In the genomic region with DNA sequence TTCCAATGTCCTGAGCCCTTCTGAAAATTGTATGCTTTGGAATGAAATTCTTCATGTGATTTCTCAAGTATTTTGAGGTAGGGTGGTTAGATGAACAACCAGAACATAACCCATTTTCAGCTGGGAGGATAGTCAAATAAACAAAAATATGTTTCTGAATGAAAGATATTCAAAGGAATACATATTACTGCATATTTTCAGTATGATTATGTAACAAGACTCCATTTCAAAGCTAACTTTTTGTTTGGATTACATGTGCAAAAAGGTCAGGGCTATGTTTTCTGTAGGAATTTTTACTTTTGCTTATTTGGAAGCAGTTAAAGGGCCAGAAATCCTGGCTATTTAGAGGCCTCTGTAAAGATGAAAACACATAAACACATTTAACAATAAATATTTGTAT, we compare ENCODE assay signal across 22 cellular contexts. TPM values are rescaled to one million over a fixed set of nuclear protein-coding genes. Genes with fewer than 3 reads are reported as not detected.
DNase-seq lines count a peak whose midpoint lies in the region; ATAC-seq, FAIRE-seq and TF ChIP-seq lines count a peak whose summit lies in the region.
"Had no signal": no experiment of that assay in that cellular context is flagged by ENCODE, and none has a peak within 500 bp of the region (broad histone marks: within the 10 kb centered on the region; RNA-seq: fewer than 3 reads in every experiment).

No MANE protein-coding gene starts in this region.

- H3K27ac Mint-ChIP-seq in activated CD4-positive, alpha-beta T cell treated with anti-CD3 and anti-CD28 coated beads, Interleukin-2, amount 10 ng/mL, durations not matched to agents 7 days and 5 days, result peak overlapping the region; percentile 44
- H3K27ac Mint-ChIP-seq in effector memory CD8-positive, alpha-beta T cell, result peak overlapping the region in 1 of 2 donors; percentile 56

- H3K4me1 Mint-ChIP-seq in activated CD4-positive, alpha-beta T cell treated with anti-CD3 and anti-CD28 coated beads, Interleukin-2, amount 10 ng/mL, durations not matched to agents 7 days and 5 days, result peaks cover 63% of the 10 kb centered on the region
- peaks cover 19 to 26% of the 10 kb centered on the region in 2 donors for H3K4me1 Mint-ChIP-seq in effector memory CD8-positive, alpha-beta T cell (ENCODE audit: low read depth in 2 of 2)

- peaks cover 6% of the 10 kb centered on the region for H3K9me3 Mint-ChIP-seq in activated CD4-positive, alpha-beta T cell treated with anti-CD3 and anti-CD28 coated beads, Interleukin-2, amount 10 ng/mL, durations not matched to agents 7 days and 5 days
- no peaks in the 10 kb centered on the region for H3K9me3 Mint-ChIP-seq in effector memory CD8-positive, alpha-beta T cell
- H3K9me3 Mint-ChIP-seq: activated naive CD4-positive, alpha-beta T cell treated with anti-CD3 and anti-CD28 coated beads for 36 hours; CD4-positive, alpha-beta T cell; stimulated activated naive B cell treated with anti-CD40 and anti-IgM and Interleukin-4, amounts not matched to agents 10 μg/mL and 1 μg/mL and 100 μg/mL, for 72 hours; T-cell had no signal

- no peaks in the 10 kb centered on the region for H3K27me3 Mint-ChIP-seq in activated CD4-positive, alpha-beta T cell treated with anti-CD3 and anti-CD28 coated beads, Interleukin-2, amount 10 ng/mL, durations not matched to agents 7 days and 5 days
- no peaks in the 10 kb centered on the region for H3K27me3 Mint-ChIP-seq in effector memory CD8-positive, alpha-beta T cell
- H3K27me3 Mint-ChIP-seq: CD4-positive, alpha-beta T cell; stimulated activated naive B cell treated with anti-CD40 and anti-IgM and Interleukin-4, amounts not matched to agents 10 μg/mL and 1 μg/mL and 100 μg/mL, for 72 hours; T-cell; type B pancreatic cell had no signal

- H3K9ac ChIP-seq in GM12878 (ENCODE audit: control insufficient read depth, insufficient read depth, low read length), result 0 out of 2 replicates have a peak overlapping the region, but pooled peaks have one; percentile 46

- TF ChIP-seq CTCF in GM12878 (IDR thresholded peaks at IDR 0.05 in 2 of 3, conservative IDR thresholded peaks at IDR 0.05 in 1 of 3; ENCODE audit: control insufficient read depth in 2 of 3, extremely low read depth in 1 of 3, insufficient read depth in 1 of 3, low read depth in 3 of 3, low read length in 3 of 3), result no peak
- no peak for TF ChIP-seq CTCF in neutrophil (IDR thresholded peaks at IDR 0.05)

- no TSS peak for BruUV-seq in GM12878 (replicated peaks; lab: Mats Ljungman, UMichigan)

- H3K4me3 Mint-ChIP-seq in activated CD4-positive, alpha-beta T cell treated with anti-CD3 and anti-CD28 coated beads, Interleukin-2, amount 10 ng/mL, durations not matched to agents 7 days and 5 days, result no peak overlapping the region
- H3K4me3 Mint-ChIP-seq in effector memory CD8-positive, alpha-beta T cell, result no peak overlapping the region
- H3K4me3 Mint-ChIP-seq: activated naive CD4-positive, alpha-beta T cell treated with anti-CD3 and anti-CD28 coated beads for 36 hours; CD4-positive, alpha-beta T cell; type B pancreatic cell had no signal

- intact Hi-C loops in GM12878 (cut with micrococcal nuclease; ENCODE audit: unreplicated experiment), result no loop called here

- RAD21 ChIA-PET in GM12878 (lab: Charles Lee; ENCODE audit: unreplicated experiment), result interaction anchor here (1.0 to 12.0 kb wide), 8 partner anchors 9 to 176 kb away, joined by 3 to 124 read pairs (median 4); no protein-coding TSS in a partner anchor

- H3K4me1 ChIP-seq in GM12878 (ENCODE audit: control insufficient read depth, insufficient read depth, low read length) (peaks cover 41% of the 10 kb centered on the region), neutrophil (ENCODE audit: control insufficient read depth in 1 of 2, insufficient read depth in 1 of 2, low read depth in 1 of 2, low read length in 1 of 2) (peaks cover 14 to 18% of the 10 kb centered on the region in 2 experiments)

- H3K9me3 ChIP-seq in KOPT-K1 (ENCODE audit: insufficient read depth, low read length, poor library complexity, severe bottlenecking) (no peaks in the 10 kb centered on the region), GM12878 (replicated peaks; ENCODE audit: control insufficient read depth, insufficient read depth, low read length) (no peaks in the 10 kb centered on the region; the same call in 1 of the 3 replicates), neutrophil (no peaks in the 10 kb centered on the region)
- H3K9me3 ChIP-seq: esophagus squamous epithelium had no signal

- TF ChIP-seq EP300 in GM12878 (IDR thresholded peaks at IDR 0.05; ENCODE audit: borderline replicate concordance in 1 of 2, control insufficient read depth in 1 of 2, low read depth in 2 of 2, low read length in 2 of 2), result no peak

- H3K27me3 ChIP-seq in GM12878 (replicated peaks in 1 of 2; ENCODE audit: control insufficient read depth in 2 of 2, insufficient read depth in 2 of 2, low read length in 1 of 2) (no peaks in the 10 kb centered on the region), neutrophil (no peaks in the 10 kb centered on the region)
- H3K27me3 ChIP-seq: dorsolateral prefrontal cortex, esophagus squamous epithelium had no signal

- peak overlapping the region; percentile 68 for H3K4me2 ChIP-seq in GM12878 (ENCODE audit: control insufficient read depth, insufficient read depth)

- no peaks in the 10 kb centered on the region for H4K20me1 ChIP-seq in GM12878 (ENCODE audit: control insufficient read depth, insufficient read depth)

- no peak for DNase-seq in activated CD4-positive, alpha-beta T cell treated with anti-CD3 and anti-CD28 coated beads, Interleukin-2, amount 10 ng/mL, durations not matched to agents 7 days and 5 days
- no peak for DNase-seq in activated CD4-positive, alpha-beta T cell treated with anti-CD3 and anti-CD28 coated beads for 48 hours
- no peak for DNase-seq in GM12878 (ENCODE audit: low read depth, low spot score)
- DNase-seq in effector memory CD8-positive, alpha-beta T cell, result no peak
- DNase-seq: ACHN; activated naive CD4-positive, alpha-beta T cell treated with anti-CD3 and anti-CD28 coated beads for 36 hours; CD4-positive, alpha-beta T cell; DMS79 treated with DMSO at 0.1 percent for 48 hours; dorsolateral prefrontal cortex; esophagus squamous epithelium; NCI-H1105; NCI-H2171; posterior cingulate gyrus; stimulated activated naive B cell treated with anti-CD40 and anti-IgM and Interleukin-4, amounts not matched to agents 10 μg/mL and 1 μg/mL and 100 μg/mL, for 72 hours; T-cell; WERI-Rb-1 had no signal

- POLR2A ChIA-PET in activated CD4-positive, alpha-beta T cell treated with anti-CD3 and anti-CD28 coated beads, Interleukin-2, amount 10 ng/mL, durations not matched to agents 7 days and 5 days (lab: Charles Lee), result no interaction called here
- POLR2A ChIA-PET in GM12878 (lab: Charles Lee), result interaction anchor here (0.8 to 1.4 kb wide), 3 partner anchors 9 to 27 kb away, joined by 3 to 5 read pairs (median 4); partner anchors contain the start of gene CDK6

- peak overlapping the region; percentile 98 for H3K27ac ChIP-seq in KOPT-K1 (ENCODE audit: low read depth, low read length, poor library complexity, severe bottlenecking)
- H3K27ac ChIP-seq in GM12878 (ENCODE audit: control insufficient read depth, insufficient read depth), result peak overlapping the region; percentile 87; the same call in 1 of the 2 replicates
- peak overlapping the region; percentile 75 for H3K27ac ChIP-seq in neutrophil
- H3K27ac ChIP-seq: WERI-Rb-1 had no signal

- no peak for FAIRE-seq in GM12878 (lab: Jason Lieb, UNC)
- FAIRE-seq: bronchial epithelial cell had no signal

- in situ Hi-C loops in GM12878 (cut with MboI), result no loop called here

- H3K4me3 ChIP-seq in GM12878 (no peak overlapping the region), neutrophil (ENCODE audit: low read depth in 1 of 2, low read length in 1 of 2) (no peak overlapping the region)
- H3K4me3 ChIP-seq: dorsolateral prefrontal cortex had no signal

- CTCF ChIA-PET in activated CD4-positive, alpha-beta T cell treated with anti-CD3 and anti-CD28 coated beads, Interleukin-2, amount 10 ng/mL, durations not matched to agents 7 days and 5 days (lab: Charles Lee), result interaction anchor here (1.3 to 10.2 kb wide), 3 partner anchors 23 to 218 kb away, joined by 3 to 78 read pairs (median 3); no protein-coding TSS in a partner anchor
- CTCF ChIA-PET in GM12878 (lab: Yijun Ruan, JAX), result interaction anchor here (1.5 kb wide), 1 partner anchor 22 kb away, joined by 5 read pairs; no protein-coding TSS in a partner anchor

- SMC1A ChIA-PET in GM12878 (lab: Charles Lee; ENCODE audit: uncharacterized antibody, unreplicated experiment), result interaction anchor here (1.0 to 7.2 kb wide), 14 partner anchors 8 to 173 kb away, joined by 3 to 83 read pairs (median 4); no protein-coding TSS in a partner anchor

- no peak for ATAC-seq in GM12878
- no peak for ATAC-seq in effector memory CD8-positive, alpha-beta T cell (replicated peaks)
- ATAC-seq in GM19351 (IDR thresholded peaks at IDR 0.05; ENCODE audit: unreplicated experiment), result no peak
- no peak for ATAC-seq in HG02840 (IDR thresholded peaks at IDR 0.05; ENCODE audit: low FRiP score, unreplicated experiment)
- ATAC-seq: T-cell had no signal

- TF ChIP-seq POLR2A in GM12878 (IDR thresholded peaks at IDR 0.05; ENCODE audit: low read depth, low read length), result no peak

- H3K36me3 ChIP-seq in KOPT-K1 (ENCODE audit: insufficient read depth, low read length) (peaks cover 84% of the 10 kb centered on the region), GM12878 (ENCODE audit: control insufficient read depth in 2 of 2, insufficient read depth in 2 of 2, low read length in 1 of 2) (peaks cover 0 to 11% of the 10 kb centered on the region in 2 experiments; a peak in 3 of 4 replicates), neutrophil (no peaks in the 10 kb centered on the region)
- H3K36me3 ChIP-seq: esophagus squamous epithelium, WERI-Rb-1 had no signal

- no peak for TF ChIP-seq RAD21 in GM12878 (IDR thresholded peaks at IDR 0.05; ENCODE audit: insufficient read depth, low read depth, low read length)

- H3K79me2 ChIP-seq in GM12878 (ENCODE audit: control insufficient read depth, insufficient read depth, low read length), result peaks cover 78% of the 10 kb centered on the region

- no peak overlapping the region for H2AFZ ChIP-seq in GM12878 (ENCODE audit: control insufficient read depth, low read depth, low read length)

- peaks cover 48% of the 10 kb centered on the region for H3K36me3 Mint-ChIP-seq in activated CD4-positive, alpha-beta T cell treated with anti-CD3 and anti-CD28 coated beads, Interleukin-2, amount 10 ng/mL, durations not matched to agents 7 days and 5 days (ENCODE audit: low read depth)
- H3K36me3 Mint-ChIP-seq in effector memory CD8-positive, alpha-beta T cell (ENCODE audit: insufficient read depth), result peaks cover 6% of the 10 kb centered on the region

RNA-seq across cellular contexts. Expression of gene CDK6, which starts 27.7 kb away (rescaled TPM):
- 10 to 100 TPM; 84.1 to 95.4 TPM for total RNA-seq in activated CD4-positive, alpha-beta T cell treated with anti-CD3 and anti-CD28 coated beads, Interleukin-2, amount 10 ng/mL, durations not matched to agents 7 days and 5 days
- total RNA-seq in GM12878 (2013; cell fraction: nucleolus; rRNA removed), result 302 and 310 TPM in 2 replicates
- total RNA-seq in GM12878 (2014; rRNA removed), result 93.1 and 103 TPM in 2 replicates
- 75.8 and 82.5 TPM in 2 replicates for total RNA-seq in GM12878 (2014; rRNA removed; fragmentation: Illumina TruSeq; extraction: Trizol)
- 110 and 118 TPM in 2 replicates for total RNA-seq in GM12878 (2021)
- 7.2 TPM for polyA plus RNA-seq in GM12878 (2011; ENCODE audit: low read depth)
- polyA plus RNA-seq in GM12878 (2011; rRNA removed), result 42.9 and 51.2 TPM in 2 replicates
- 35.1 and 36.3 TPM in 2 replicates for polyA plus RNA-seq in GM12878 (2011; cell fraction: cytosol; rRNA removed)
- polyA plus RNA-seq in GM12878 (2011; cell fraction: nucleus; rRNA removed), result 48.6 and 53.0 TPM in 2 replicates
- polyA plus RNA-seq in GM12878 (2012), result 11.0 and 14.3 TPM in 2 replicates
- polyA plus RNA-seq in GM12878 (2014; fragmentation: Illumina TruSeq; extraction: Trizol), result 47.3 and 58.1 TPM in 2 replicates
- 10 to 100 TPM in 1 of 2 experiments, 1 to 10 TPM in 1; 8.0 to 16.8 TPM for polyA plus RNA-seq in GM12878 (2014; fragmentation: Nextera tagmentation; extraction: Ambion mirVana)
- 30.1 and 30.7 TPM in 2 replicates for polyA plus RNA-seq in GM12878 (2014; rRNA removed)
- 10 to 100 TPM; 44.3 to 53.4 TPM for polyA plus RNA-seq in GM12878 (2016; fragmentation: Nextera tagmentation; extraction: Ambion mirVana)
- polyA minus RNA-seq in GM12878 (2011; rRNA and poly(A)+ RNA removed), result 113 and 159 TPM in 2 replicates
- polyA minus RNA-seq in GM12878 (2011; cell fraction: cytosol; rRNA and poly(A)+ RNA removed), result 72.0 and 108 TPM in 2 replicates
- polyA minus RNA-seq in GM12878 (2011; cell fraction: nucleus; rRNA and poly(A)+ RNA removed), result 94.3 and 203 TPM in 2 replicates
